ENCODE assay signal across 8 cellular contexts in the genomic region with DNA sequence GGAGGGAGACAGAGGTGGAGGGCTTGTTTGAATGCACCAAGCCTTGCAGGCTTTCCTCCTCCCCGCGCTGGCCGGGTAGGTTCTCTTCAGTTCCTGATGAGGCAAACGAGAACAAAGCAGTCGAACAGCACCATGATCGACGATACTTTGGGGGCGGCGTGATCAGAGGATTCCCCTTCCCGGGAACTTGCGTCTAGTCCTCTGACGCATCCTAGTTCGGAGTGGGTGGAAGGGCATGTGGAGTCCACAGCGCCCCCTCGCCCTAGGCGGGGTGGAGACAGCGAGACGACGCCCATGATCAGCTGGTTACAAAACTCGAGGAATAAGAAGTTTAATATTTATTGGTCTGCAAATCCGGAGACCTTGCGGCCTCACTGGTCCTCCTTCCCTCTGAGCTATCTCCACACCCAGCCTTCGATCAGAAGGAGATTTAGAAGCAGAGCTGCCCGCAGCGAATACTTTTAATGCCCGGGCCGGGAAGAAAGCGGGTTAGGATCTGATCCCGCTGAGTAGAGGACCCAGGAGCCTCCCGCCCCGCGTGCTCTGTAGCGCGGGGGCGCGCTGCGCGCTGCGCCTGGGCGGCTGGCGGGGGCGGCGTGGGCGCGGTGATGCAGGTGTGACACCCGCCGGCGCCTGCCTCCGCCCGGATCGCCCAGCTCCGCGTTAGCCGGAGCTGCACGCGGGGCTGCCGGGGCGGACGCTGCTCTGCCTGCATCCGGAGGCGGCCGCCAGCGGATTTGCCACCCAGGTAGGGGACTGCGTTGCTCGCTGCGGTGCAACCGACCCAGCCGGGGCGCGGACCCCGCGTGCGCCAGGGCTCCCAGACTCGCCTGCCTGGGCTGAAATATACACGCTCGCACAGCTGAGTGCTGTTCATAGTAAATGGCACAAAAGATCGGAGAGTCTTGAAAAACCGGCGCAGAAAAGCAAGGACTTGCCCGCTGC. TPM values are rescaled to one million over a fixed set of nuclear protein-coding genes. Genes with fewer than 3 reads are reported as not detected.
DNase-seq lines count a peak whose midpoint lies in the region; ATAC-seq and TF ChIP-seq lines count a peak whose summit lies in the region.

A gene with protein sequence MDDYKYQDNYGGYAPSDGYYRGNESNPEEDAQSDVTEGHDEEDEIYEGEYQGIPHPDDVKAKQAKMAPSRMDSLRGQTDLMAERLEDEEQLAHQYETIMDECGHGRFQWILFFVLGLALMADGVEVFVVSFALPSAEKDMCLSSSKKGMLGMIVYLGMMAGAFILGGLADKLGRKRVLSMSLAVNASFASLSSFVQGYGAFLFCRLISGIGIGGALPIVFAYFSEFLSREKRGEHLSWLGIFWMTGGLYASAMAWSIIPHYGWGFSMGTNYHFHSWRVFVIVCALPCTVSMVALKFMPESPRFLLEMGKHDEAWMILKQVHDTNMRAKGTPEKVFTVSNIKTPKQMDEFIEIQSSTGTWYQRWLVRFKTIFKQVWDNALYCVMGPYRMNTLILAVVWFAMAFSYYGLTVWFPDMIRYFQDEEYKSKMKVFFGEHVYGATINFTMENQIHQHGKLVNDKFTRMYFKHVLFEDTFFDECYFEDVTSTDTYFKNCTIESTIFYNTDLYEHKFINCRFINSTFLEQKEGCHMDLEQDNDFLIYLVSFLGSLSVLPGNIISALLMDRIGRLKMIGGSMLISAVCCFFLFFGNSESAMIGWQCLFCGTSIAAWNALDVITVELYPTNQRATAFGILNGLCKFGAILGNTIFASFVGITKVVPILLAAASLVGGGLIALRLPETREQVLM (plus strand): TSS at position 642 of the 945 bp plus-strand sequence. CDS start 126,007 bp downstream, outside the sequence.

- H3K36me3 Mint-ChIP-seq in endothelial cell (ENCODE audit: low read depth, unreplicated experiment), result peaks cover 4% of the 10 kb centered on the region
- H3K36me3 Mint-ChIP-seq in stimulated activated memory B cell treated with anti-CD40 and anti-IgM and Interleukin-4, amounts not matched to agents 10 μg/mL and 1 μg/mL and 100 μg/mL, for 72 hours, result no peaks in the 10 kb centered on the region

- H3K36me3 ChIP-seq in mucosa of descending colon (ENCODE audit: low read depth), result no peaks in the 10 kb centered on the region

- peak; percentile 9; the same call in 1 of the 2 replicates for TF ChIP-seq CTCF in C4-2B (conservative IDR thresholded peaks at IDR 0.05)
- no peak for TF ChIP-seq CTCF in endothelial cell (IDR thresholded peaks at IDR 0.05; ENCODE audit: unreplicated experiment)
- no peak for TF ChIP-seq CTCF in mucosa of descending colon (IDR thresholded peaks at IDR 0.05)

- H3K9me3 Mint-ChIP-seq in endothelial cell (ENCODE audit: unreplicated experiment), result no peaks in the 10 kb centered on the region
- no peaks in the 10 kb centered on the region for H3K9me3 Mint-ChIP-seq in stimulated activated memory B cell treated with anti-CD40 and anti-IgM and Interleukin-4, amounts not matched to agents 10 μg/mL and 1 μg/mL and 100 μg/mL, for 72 hours

- no peak within 1 kb of the TSS for H3K27ac ChIP-seq in C4-2B

- no peaks in the 10 kb centered on the region for H3K9me3 ChIP-seq in mucosa of descending colon

- no peak within 1 kb of the TSS for H3K27ac Mint-ChIP-seq in endothelial cell (ENCODE audit: unreplicated experiment)
- no peak within 1 kb of the TSS for H3K27ac Mint-ChIP-seq in stimulated activated memory B cell treated with anti-CD40 and anti-IgM and Interleukin-4, amounts not matched to agents 10 μg/mL and 1 μg/mL and 100 μg/mL, for 72 hours

- peaks cover 8% of the 10 kb centered on the region for H3K4me1 ChIP-seq in mucosa of descending colon (ENCODE audit: low read depth)

- peaks cover 19% of the 10 kb centered on the region for H3K4me1 Mint-ChIP-seq in endothelial cell (ENCODE audit: unreplicated experiment)
- peaks cover 17% of the 10 kb centered on the region for H3K4me1 Mint-ChIP-seq in stimulated activated memory B cell treated with anti-CD40 and anti-IgM and Interleukin-4, amounts not matched to agents 10 μg/mL and 1 μg/mL and 100 μg/mL, for 72 hours

- peak; percentile 26 for DNase-seq in NCI-H1417 treated with DMSO at 0.1 percent for 48 hours (lab: John Stamatoyannopoulos, UW)
- peak; percentile 72 for DNase-seq in activated CD8-positive, alpha-beta memory T cell treated with anti-CD3 and anti-CD28 coated beads for 24 hours
- peak; percentile 53 for DNase-seq in endothelial cell (ENCODE audit: low spot score)
- DNase-seq in mucosa of descending colon, result peak in 2 of 3 donors; percentile 7 to 28
- DNase-seq in SW 1271 (lab: John Stamatoyannopoulos, UW), result no peak

- no peak within 1 kb of the TSS for H3K4me3 ChIP-seq in mucosa of descending colon

- H3K27me3 Mint-ChIP-seq in endothelial cell (ENCODE audit: unreplicated experiment), result peaks cover 8% of the 10 kb centered on the region
- H3K27me3 Mint-ChIP-seq in stimulated activated memory B cell treated with anti-CD40 and anti-IgM and Interleukin-4, amounts not matched to agents 10 μg/mL and 1 μg/mL and 100 μg/mL, for 72 hours, result peaks cover 87% of the 10 kb centered on the region

- intact Hi-C loops in mucosa of descending colon (cut with DNase I, micrococcal nuclease), result no loop called here

- ATAC-seq in GM21367 (IDR thresholded peaks at IDR 0.05; ENCODE audit: unreplicated experiment), result peak; percentile 66
- peak; percentile 71 for ATAC-seq in mucosa of descending colon
- ATAC-seq in stimulated activated memory B cell treated with anti-CD40 and anti-IgM and Interleukin-4, amounts not matched to agents 10 μg/mL and 1 μg/mL and 100 μg/mL, for 72 hours, result peak; percentile 65

- H3K4me3 Mint-ChIP-seq in endothelial cell (ENCODE audit: unreplicated experiment), result peak within 1 kb of the TSS; percentile 84
- peak within 1 kb of the TSS; percentile 75 for H3K4me3 Mint-ChIP-seq in stimulated activated memory B cell treated with anti-CD40 and anti-IgM and Interleukin-4, amounts not matched to agents 10 μg/mL and 1 μg/mL and 100 μg/mL, for 72 hours

RNA-seq across cellular contexts. Expression of the gene that starts here (rescaled TPM):
- total RNA-seq in endothelial cell (ENCODE audit: unreplicated experiment) (0.26 TPM), mucosa of descending colon (1 to 10 TPM in 1 of 3 donors, under 1 TPM in 2; 0.41 to 4.2 (median 0.80) TPM)

Comparison
In these comparisons a context has a peak if more than half of its experiments do, and no peak if none do; other contexts are left out.
1. Peak in DNase-seq in endothelial cell; RNA of the gene not detected or under 1 TPM.
2. DNase-seq: peak in NCI-H1417 treated with DMSO at 0.1 percent for 48 hours (single experiment), activated CD8-positive, alpha-beta memory T cell treated with anti-CD3 and anti-CD28 coated beads for 24 hours (single experiment) and mucosa of descending colon (2 of 3); none in SW 1271 (0 of 2).
3. Peak in every context shown above with its lines, with median percentiles within 50 percentile points of each other: ATAC-seq.